ENCODE assay signal across 1 cellular context in genomic region chr16:15676506-15676905, GRCh38.
TF ChIP-seq lines count a peak whose summit lies in the region.

No MANE protein-coding gene starts in this region.

TF ChIP-seq in GM23338, 12 proteins besides CTCF, POLR2A, EP300 and RAD21 (continued from another document):
- TF ChIP-seq ZNF462 (CRISPR knock-in tag; IDR thresholded peaks at IDR 0.05), result no peak
- no peak for TF ChIP-seq NANOG (IDR thresholded peaks at IDR 0.05; ENCODE audit: borderline replicate concordance)
- no peak for TF ChIP-seq ETS1 (IDR thresholded peaks at IDR 0.05)
- TF ChIP-seq REST (IDR thresholded peaks at IDR 0.05; ENCODE audit: unreplicated experiment), result no peak
- no peak for TF ChIP-seq CREB1 (CRISPR knock-in tag; IDR thresholded peaks at IDR 0.05; ENCODE audit: low read depth)
- no peak for TF ChIP-seq ZNF114 (CRISPR knock-in tag; IDR thresholded peaks at IDR 0.05)
- TF ChIP-seq EZH2phosphoT487 (IDR thresholded peaks at IDR 0.05; ENCODE audit: unreplicated experiment), result no peak
